Comparison of ENCODE assay signal across 17 cellular contexts in the genomic region with DNA sequence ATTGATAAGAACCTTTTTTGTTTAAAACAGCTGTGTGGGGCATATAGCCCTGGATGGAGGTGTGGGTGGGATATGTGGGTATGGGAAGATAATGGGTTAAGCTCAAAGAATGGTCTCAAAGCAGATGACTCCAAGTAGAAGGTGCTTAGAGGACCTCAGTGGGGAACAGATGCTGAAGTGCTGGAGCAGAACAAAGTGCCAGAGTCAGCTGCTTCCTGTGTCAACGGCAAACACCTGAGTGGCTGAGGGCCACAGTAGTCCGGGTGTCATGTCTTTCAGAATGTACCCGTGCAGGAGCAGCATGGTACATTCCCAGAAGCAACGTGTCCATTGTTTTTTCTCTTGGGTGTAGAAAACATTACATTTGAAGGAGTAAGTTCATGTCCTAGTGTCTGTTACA.
"Had no signal": no experiment of that assay in that cellular context is flagged by ENCODE, and none has a peak within 500 bp of the region (broad histone marks: within the 10 kb centered on the region; RNA-seq: fewer than 3 reads in every experiment).

No MANE protein-coding gene starts in this region.

- H3K27ac ChIP-seq: ascending aorta, coronary artery, foreskin keratinocyte, lower lobe of right lung, spleen had no signal

- H3K9me3 Mint-ChIP-seq: activated naive CD4-positive, alpha-beta T cell treated with anti-CD3 and anti-CD28 coated beads, Interleukin-2, amount 50 U/mL, for 24 hours; nephron progenitor cell; stimulated activated naive B cell treated with anti-CD40 and anti-IgM and Interleukin-4, amounts not matched to agents 10 μg/mL and 1 μg/mL and 100 μg/mL, for 72 hours had no signal

- H3K4me3 ChIP-seq: ascending aorta, coronary artery, lower lobe of right lung, spleen had no signal

- H3K4me3 Mint-ChIP-seq: activated naive CD4-positive, alpha-beta T cell treated with anti-CD3 and anti-CD28 coated beads, Interleukin-2, amount 50 U/mL, for 24 hours; mesothelial cell of epicardium; nephron progenitor cell; stimulated activated naive B cell treated with anti-CD40 and anti-IgM and Interleukin-4, amounts not matched to agents 10 μg/mL and 1 μg/mL and 100 μg/mL, for 72 hours had no signal

- H3K27me3 Mint-ChIP-seq: stimulated activated naive B cell treated with anti-CD40 and anti-IgM and Interleukin-4, amounts not matched to agents 10 μg/mL and 1 μg/mL and 100 μg/mL, for 72 hours had no signal

- H3K36me3 ChIP-seq: ascending aorta, lower lobe of right lung, spleen had no signal

- H3K27ac Mint-ChIP-seq: activated naive CD4-positive, alpha-beta T cell treated with anti-CD3 and anti-CD28 coated beads, Interleukin-2, amount 50 U/mL, for 24 hours; mesothelial cell of epicardium; nephron progenitor cell; stimulated activated naive B cell treated with anti-CD40 and anti-IgM and Interleukin-4, amounts not matched to agents 10 μg/mL and 1 μg/mL and 100 μg/mL, for 72 hours had no signal

- H3K4me1 ChIP-seq: ascending aorta, foreskin keratinocyte, lower lobe of right lung, spleen had no signal

- H3K4me1 Mint-ChIP-seq: activated naive CD4-positive, alpha-beta T cell treated with anti-CD3 and anti-CD28 coated beads, Interleukin-2, amount 50 U/mL, for 24 hours; mesothelial cell of epicardium had no signal

- H3K36me3 Mint-ChIP-seq: activated naive CD4-positive, alpha-beta T cell treated with anti-CD3 and anti-CD28 coated beads, Interleukin-2, amount 50 U/mL, for 24 hours; mesothelial cell of epicardium; stimulated activated naive B cell treated with anti-CD40 and anti-IgM and Interleukin-4, amounts not matched to agents 10 μg/mL and 1 μg/mL and 100 μg/mL, for 72 hours had no signal

- DNase-seq: activated CD4-positive, alpha-beta T cell treated with anti-CD3 and anti-CD28 coated beads, Interleukin-2, amount 50 U/mL, for 1 hour; activated CD4-positive, CD25-positive, alpha-beta regulatory T cell treated with anti-CD3 and anti-CD28 coated beads, Interleukin-2, amount 50 U/mL, for 72 hours; activated CD8-positive, alpha-beta memory T cell treated with anti-CD3 and anti-CD28 coated beads, Interleukin-2, amount 50 U/mL, for 4 hours; activated effector memory CD4-positive, alpha-beta T cell treated with anti-CD3 and anti-CD28 coated beads, Interleukin-2, amount 50 U/mL, for 16 hours; activated T-cell treated with anti-CD3 and anti-CD28 coated beads, Interleukin-2, amount 50 U/mL, for 48 hours; foreskin keratinocyte; glutamatergic neuron; lower lobe of right lung; nephron progenitor cell; occipital lobe; posterior cingulate gyrus; spleen; stimulated activated naive B cell treated with anti-CD40 and anti-IgM and Interleukin-4, amounts not matched to agents 10 μg/mL and 1 μg/mL and 100 μg/mL, for 72 hours had no signal

- H3K9me3 ChIP-seq: ascending aorta, lower lobe of right lung, spleen had no signal

- H3K27me3 ChIP-seq: ascending aorta, spleen had no signal
